ENCODE assay signal across 26 cellular contexts in the genomic region with DNA sequence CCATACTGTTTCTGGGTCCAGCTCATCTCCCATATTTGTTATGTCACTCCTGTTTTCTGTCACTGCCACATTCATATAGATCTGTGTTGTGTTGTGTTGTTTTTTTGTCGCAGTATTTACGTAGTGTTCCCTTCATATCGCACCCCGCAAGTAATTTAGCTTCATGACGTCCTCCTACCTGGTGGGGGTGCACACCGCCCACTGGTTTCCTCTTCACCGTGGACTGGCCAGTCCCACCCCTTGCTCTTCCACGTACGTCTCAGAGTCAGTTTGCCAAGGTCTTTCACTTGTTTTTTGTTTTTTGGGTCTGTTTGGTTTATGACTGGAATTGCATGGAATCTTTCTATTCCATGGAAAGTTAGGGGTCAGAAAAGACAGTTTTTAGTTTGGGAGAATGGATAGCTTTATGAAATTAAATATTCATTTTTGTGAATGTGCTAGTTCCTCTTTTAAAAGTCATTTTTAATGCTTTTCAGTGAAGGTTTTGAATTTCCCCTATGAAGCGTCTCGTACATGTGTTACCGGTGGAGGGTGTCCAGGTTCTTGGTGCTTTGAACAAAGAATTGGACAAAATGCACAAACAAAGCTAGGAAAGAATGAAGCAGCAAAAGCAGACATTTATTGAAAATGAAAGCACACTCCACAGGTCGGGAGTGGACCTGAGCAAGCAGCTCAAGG.
"Had no signal": no experiment of that assay in that cellular context is flagged by ENCODE, and none has a peak within 500 bp of the region (broad histone marks: within the 10 kb centered on the region; RNA-seq: fewer than 3 reads in every experiment).

No MANE protein-coding gene starts in this region.

- H3K9me3 Mint-ChIP-seq: activated CD4-positive, alpha-beta T cell treated with anti-CD3 and anti-CD28 coated beads, Interleukin-2, amount 10 ng/mL, durations not matched to agents 7 days and 5 days; activated CD8-positive, alpha-beta T cell treated with anti-CD3 and anti-CD28 coated beads for 36 hours; natural killer cell treated with Interleukin-12 subunit alpha and Interleukin-12 subunit beta and Interleukin-15 and Interleukin-18, amount 100 ng/mL, for 72 hours had no signal

- H3K36me3 ChIP-seq: ovary, transverse colon, uterus had no signal

- H3K4me3 Mint-ChIP-seq: activated CD4-positive, alpha-beta T cell treated with anti-CD3 and anti-CD28 coated beads, Interleukin-2, amount 10 ng/mL, durations not matched to agents 7 days and 5 days; activated CD8-positive, alpha-beta memory T cell treated with anti-CD3 and anti-CD28 coated beads, Interleukin-2, amount 10 ng/mL, durations not matched to agents 7 days and 5 days; activated CD8-positive, alpha-beta T cell treated with anti-CD3 and anti-CD28 coated beads for 36 hours; activated naive CD8-positive, alpha-beta T cell; natural killer cell treated with Interleukin-12 subunit alpha and Interleukin-12 subunit beta and Interleukin-15 and Interleukin-18, amount 100 ng/mL, for 72 hours had no signal

- H3K4me1 Mint-ChIP-seq: activated CD8-positive, alpha-beta memory T cell treated with anti-CD3 and anti-CD28 coated beads, Interleukin-2, amount 10 ng/mL, durations not matched to agents 7 days and 5 days had no signal

- H3K27me3 Mint-ChIP-seq: activated CD4-positive, alpha-beta T cell treated with anti-CD3 and anti-CD28 coated beads, Interleukin-2, amount 10 ng/mL, durations not matched to agents 7 days and 5 days; activated CD8-positive, alpha-beta memory T cell treated with anti-CD3 and anti-CD28 coated beads, Interleukin-2, amount 10 ng/mL, durations not matched to agents 7 days and 5 days; activated CD8-positive, alpha-beta T cell treated with anti-CD3 and anti-CD28 coated beads for 36 hours; activated naive CD8-positive, alpha-beta T cell; natural killer cell treated with Interleukin-12 subunit alpha and Interleukin-12 subunit beta and Interleukin-15 and Interleukin-18, amount 100 ng/mL, for 72 hours had no signal

- H3K27ac ChIP-seq: adrenal gland, ascending aorta, brain microvascular endothelial cell, hepatocyte, left ventricle myocardium inferior, ovary, transverse colon, uterus had no signal

- H3K4me3 ChIP-seq: adrenal gland, ascending aorta, hepatocyte, left ventricle myocardium inferior, ovary, transverse colon, uterus had no signal

- H3K4me1 ChIP-seq: adrenal gland, ascending aorta, uterus had no signal

- H3K27ac Mint-ChIP-seq: activated CD4-positive, alpha-beta T cell treated with anti-CD3 and anti-CD28 coated beads, Interleukin-2, amount 10 ng/mL, durations not matched to agents 7 days and 5 days; activated CD8-positive, alpha-beta memory T cell treated with anti-CD3 and anti-CD28 coated beads, Interleukin-2, amount 10 ng/mL, durations not matched to agents 7 days and 5 days; activated CD8-positive, alpha-beta T cell treated with anti-CD3 and anti-CD28 coated beads for 36 hours; activated naive CD8-positive, alpha-beta T cell; natural killer cell treated with Interleukin-12 subunit alpha and Interleukin-12 subunit beta and Interleukin-15 and Interleukin-18, amount 100 ng/mL, for 72 hours had no signal

- DNase-seq: activated CD4-positive, alpha-beta T cell treated with anti-CD3 and anti-CD28 coated beads, Interleukin-2, amount 10 ng/mL, durations not matched to agents 7 days and 5 days; activated CD4-positive, CD25-positive, alpha-beta regulatory T cell treated with anti-CD3 and anti-CD28 coated beads, Interleukin-2, amount 50 U/mL, for 72 hours; activated CD8-positive, alpha-beta memory T cell treated with anti-CD3 and anti-CD28 coated beads, Interleukin-2, amount 10 ng/mL, durations not matched to agents 7 days and 5 days; activated CD8-positive, alpha-beta T cell treated with anti-CD3 and anti-CD28 coated beads for 36 hours; activated T-cell treated with anti-CD3 and anti-CD28 coated beads for 4 hours; brain microvascular endothelial cell; caudate nucleus; effector memory CD4-positive, alpha-beta T cell; foreskin melanocyte; glutamatergic neuron; left ventricle myocardium inferior; mammary epithelial cell; midbrain; right cardiac atrium; stimulated activated CD4-positive, alpha-beta T cell treated with anti-CD3 and anti-CD28 coated beads, Interleukin-12 subunit alpha, Interleukin-12 subunit beta, amount 100 ng/mL, for 4 hours; stimulated activated CD4-positive, alpha-beta T cell treated with anti-CD3 and anti-CD28 coated beads, Interleukin-1b, Interleukin-23, amount 100 ng/mL, for 48 hours; T-helper 2 cell; transverse colon; uterus had no signal

- H3K27me3 ChIP-seq: adrenal gland, ascending aorta, brain microvascular endothelial cell, hepatocyte, ovary, transverse colon, uterus had no signal

- ATAC-seq: activated CD8-positive, alpha-beta memory T cell treated with anti-CD3 and anti-CD28 coated beads, Interleukin-2, amount 10 ng/mL, durations not matched to agents 7 days and 5 days; activated CD8-positive, alpha-beta T cell treated with anti-CD3 and anti-CD28 coated beads for 36 hours; esophagus mucosa; natural killer cell treated with Interleukin-12 subunit alpha and Interleukin-12 subunit beta and Interleukin-15 and Interleukin-18, amount 100 ng/mL, for 72 hours had no signal

- H3K9me3 ChIP-seq: adrenal gland, ascending aorta, left ventricle myocardium inferior, ovary, transverse colon, uterus had no signal

- H3K4me2 ChIP-seq: hepatocyte had no signal
